In genomic region chr12:64457923-64458322, GRCh38 we compare ENCODE assay signal across 20 cellular contexts. TPM values are rescaled to one million over a fixed set of nuclear protein-coding genes. Genes with fewer than 3 reads are reported as not detected.
DNase-seq lines count a peak whose midpoint lies in the region; ATAC-seq and TF ChIP-seq lines count a peak whose summit lies in the region.
"Had no signal": no experiment of that assay in that cellular context is flagged by ENCODE, and none has a peak within 500 bp of the region (broad histone marks: within the 10 kb centered on the region; RNA-seq: fewer than 3 reads in every experiment).

No MANE protein-coding gene starts in this region.

- peak overlapping the region; percentile 64 for H3K4me3 ChIP-seq in CD4-positive, CD25-positive, alpha-beta regulatory T cell (ENCODE audit: low read depth, low read length)
- no peak overlapping the region for H3K4me3 ChIP-seq in GM23248
- H3K4me3 ChIP-seq: ascending aorta, left ventricle myocardium inferior, thoracic aorta had no signal

- peaks cover 41 to 60% (median 52%) of the 10 kb centered on the region in 4 donors for H3K4me1 Mint-ChIP-seq in CD4-positive, CD25-positive, alpha-beta regulatory T cell
- peaks cover 47% of the 10 kb centered on the region for H3K4me1 Mint-ChIP-seq in activated T-helper 2 cell treated with anti-CD3 and anti-CD28 coated beads, Interferon-gamma antibody, Interleukin-2, Interleukin-4, amounts not matched to agents 10 μg/mL and 5 μg/mL and 100 μg/mL, durations not matched to agents 14 hours and 24 hours and 36 hours (ENCODE audit: low read depth)
- peaks cover 40 to 43% of the 10 kb centered on the region in 2 donors for H3K4me1 Mint-ChIP-seq in natural killer cell

- H3K9ac ChIP-seq in GM23248: no peak overlapping the region

- H3K27ac ChIP-seq in CD4-positive, CD25-positive, alpha-beta regulatory T cell (ENCODE audit: insufficient read depth, low read length, poor library complexity, severe bottlenecking): peak overlapping the region; percentile 83
- H3K27ac ChIP-seq in GM23248: peak overlapping the region; percentile 51; the same call in 1 of the 2 replicates
- H3K27ac ChIP-seq: thoracic aorta, WERI-Rb-1 had no signal

- H3K4me2 ChIP-seq in GM23248 (ENCODE audit: unreplicated experiment): peak overlapping the region; percentile 97

- DNase-seq in CD4-positive, CD25-positive, alpha-beta regulatory T cell: no peak
- DNase-seq in GM23248 (no peak), natural killer cell (no peak), NCI-H69 (lab: John Stamatoyannopoulos, UW) (no peak)
- no peak for DNase-seq in activated T-helper 2 cell treated with anti-CD3 and anti-CD28 coated beads, Interferon-gamma antibody, Interleukin-2, Interleukin-4, amounts not matched to agents 10 μg/mL and 5 μg/mL and 100 μg/mL, durations not matched to agents 14 hours and 24 hours and 36 hours (ENCODE audit: low spot score)
- DNase-seq: activated effector memory CD4-positive, alpha-beta T cell treated with Interleukin-2 at 50 U/mL for 16 hours; AML-193; effector CD8-positive, alpha-beta T cell; GOT3; left ventricle myocardium inferior; NCI-H1417; NCI-H526; right cardiac atrium; stimulated activated CD4-positive, alpha-beta T cell treated with anti-CD3 and anti-CD28 coated beads, Interleukin-15, amount 100 ng/mL, for 24 hours; WERI-Rb-1 had no signal

- H3K9me2 ChIP-seq in GM23248 (ENCODE audit: insufficient read depth): no peaks in the 10 kb centered on the region

- H3K27ac Mint-ChIP-seq in CD4-positive, CD25-positive, alpha-beta regulatory T cell: peak overlapping the region; percentile 23 to 87 (median 50)
- peak overlapping the region; percentile 90 for H3K27ac Mint-ChIP-seq in activated T-helper 2 cell treated with anti-CD3 and anti-CD28 coated beads, Interferon-gamma antibody, Interleukin-2, Interleukin-4, amounts not matched to agents 10 μg/mL and 5 μg/mL and 100 μg/mL, durations not matched to agents 14 hours and 24 hours and 36 hours
- peak overlapping the region; percentile 93 to 97 for H3K27ac Mint-ChIP-seq in natural killer cell

- in situ Hi-C loops in GM23248 (cut with MboI): no loop called here

- no peak for TF ChIP-seq CTCF in natural killer cell (IDR thresholded peaks at IDR 0.05)

- H3K79me2 ChIP-seq in GM23248 (ENCODE audit: insufficient read depth): peaks cover 90% of the 10 kb centered on the region

- peaks cover 18% of the 10 kb centered on the region for H3K36me3 Mint-ChIP-seq in CD4-positive, CD25-positive, alpha-beta regulatory T cell
- peaks cover 58% of the 10 kb centered on the region for H3K36me3 Mint-ChIP-seq in activated T-helper 2 cell treated with anti-CD3 and anti-CD28 coated beads, Interferon-gamma antibody, Interleukin-2, Interleukin-4, amounts not matched to agents 10 μg/mL and 5 μg/mL and 100 μg/mL, durations not matched to agents 14 hours and 24 hours and 36 hours (ENCODE audit: low read depth)
- H3K36me3 Mint-ChIP-seq in natural killer cell: no peaks in the 10 kb centered on the region

- WGBS in GM23248 (ENCODE audit: low coverage in 1 of 2, low lambda C conversion rate in 2 of 2, missing lambda C conversion rate in 2 of 2), 2 experiments: 73 to 84% methylated on average over 4 of the region's 4 CpGs

- peak overlapping the region; percentile 45 to 84 (median 60) for H3K4me3 Mint-ChIP-seq in CD4-positive, CD25-positive, alpha-beta regulatory T cell
- H3K4me3 Mint-ChIP-seq in activated T-helper 2 cell treated with anti-CD3 and anti-CD28 coated beads, Interferon-gamma antibody, Interleukin-2, Interleukin-4, amounts not matched to agents 10 μg/mL and 5 μg/mL and 100 μg/mL, durations not matched to agents 14 hours and 24 hours and 36 hours (ENCODE audit: low read depth): peak overlapping the region; percentile 20
- H3K4me3 Mint-ChIP-seq in natural killer cell: peak overlapping the region; percentile 32

- intact Hi-C loops in activated T-helper 2 cell treated with anti-CD3 and anti-CD28 coated beads, Interferon-gamma antibody, Interleukin-2, Interleukin-4, amounts not matched to agents 10 μg/mL and 5 μg/mL and 100 μg/mL, durations not matched to agents 14 hours and 24 hours and 36 hours (cut with micrococcal nuclease): loop anchor here (1.0 to 5.0 kb wide), 3 partner anchors 33 to 301 kb away; partner anchors contain the start of gene GNS
- intact Hi-C loops in natural killer cell (cut with micrococcal nuclease): loop anchor here (10.0 kb wide), 1 partner anchor 217 kb away; no protein-coding TSS in a partner anchor

- no peak overlapping the region for H2AFZ ChIP-seq in GM23248

- H3K36me3 ChIP-seq in CD4-positive, CD25-positive, alpha-beta regulatory T cell (ENCODE audit: control insufficient read depth, insufficient read depth, low read length): peaks cover 2% of the 10 kb centered on the region
- H3K36me3 ChIP-seq in GM23248 (ENCODE audit: low read depth): 0 out of 2 replicates have a peak, but pooled peaks cover 6% of the 10 kb centered on the region

- H3K9me3 ChIP-seq in CD4-positive, CD25-positive, alpha-beta regulatory T cell (ENCODE audit: control insufficient read depth in 2 of 2, low read length in 2 of 2): no peaks in the 10 kb centered on the region
- H3K9me3 ChIP-seq in GM23248 (ENCODE audit: low read depth): no peaks in the 10 kb centered on the region
- H3K9me3 ChIP-seq: ascending aorta, left ventricle myocardium inferior, thoracic aorta had no signal

- H3K27me3 Mint-ChIP-seq in CD4-positive, CD25-positive, alpha-beta regulatory T cell: no peaks in the 10 kb centered on the region
- no peaks in the 10 kb centered on the region for H3K27me3 Mint-ChIP-seq in activated T-helper 2 cell treated with anti-CD3 and anti-CD28 coated beads, Interferon-gamma antibody, Interleukin-2, Interleukin-4, amounts not matched to agents 10 μg/mL and 5 μg/mL and 100 μg/mL, durations not matched to agents 14 hours and 24 hours and 36 hours (ENCODE audit: low read depth)
- no peaks in the 10 kb centered on the region for H3K27me3 Mint-ChIP-seq in natural killer cell (ENCODE audit: low read depth in 2 of 2)

- H3K4me1 ChIP-seq in CD4-positive, CD25-positive, alpha-beta regulatory T cell (ENCODE audit: control insufficient read depth, insufficient read depth, low read length, poor library complexity, severe bottlenecking): peaks cover 66% of the 10 kb centered on the region
- peaks cover 40% of the 10 kb centered on the region for H3K4me1 ChIP-seq in GM23248 (ENCODE audit: insufficient read depth)

- H3K9me3 Mint-ChIP-seq in CD4-positive, CD25-positive, alpha-beta regulatory T cell: no peaks in the 10 kb centered on the region
- no peaks in the 10 kb centered on the region for H3K9me3 Mint-ChIP-seq in activated T-helper 2 cell treated with anti-CD3 and anti-CD28 coated beads, Interferon-gamma antibody, Interleukin-2, Interleukin-4, amounts not matched to agents 10 μg/mL and 5 μg/mL and 100 μg/mL, durations not matched to agents 14 hours and 24 hours and 36 hours
- H3K9me3 Mint-ChIP-seq in natural killer cell: no peaks in the 10 kb centered on the region

- H4K20me1 ChIP-seq in GM23248 (ENCODE audit: insufficient read depth): no peaks in the 10 kb centered on the region

- no peak for ATAC-seq in CD4-positive, CD25-positive, alpha-beta regulatory T cell (ENCODE audit: low read depth in 2 of 2)
- ATAC-seq in natural killer cell (no peak), GM21367 (IDR thresholded peaks at IDR 0.05; ENCODE audit: unreplicated experiment) (no peak), HG03520 (IDR thresholded peaks at IDR 0.05; ENCODE audit: unreplicated experiment) (no peak)
- ATAC-seq: right cardiac atrium, Right ventricle myocardium inferior had no signal

- H3K27me3 ChIP-seq in CD4-positive, CD25-positive, alpha-beta regulatory T cell (ENCODE audit: control insufficient read depth, insufficient read depth, low read length): no peaks in the 10 kb centered on the region
- H3K27me3 ChIP-seq in GM23248 (replicated peaks; ENCODE audit: insufficient read depth): no peaks in the 10 kb centered on the region
- H3K27me3 ChIP-seq: ascending aorta had no signal

- H3F3A ChIP-seq in GM23248 (ENCODE audit: insufficient read depth): peaks cover 26% of the 10 kb centered on the region; the same call in 1 of the 2 replicates

RNA-seq across cellular contexts. Expression of gene TBK1, which starts 6.0 kb away (rescaled TPM):
- 24.3 TPM for total RNA-seq in CD4-positive, CD25-positive, alpha-beta regulatory T cell
- polyA plus RNA-seq in CD4-positive, CD25-positive, alpha-beta regulatory T cell: 10 to 100 TPM; 21.3 to 29.1 (median 22.8) TPM
- total RNA-seq in GM23248 (2014; rRNA removed; shearing (Covaris generic)): 29.4 and 33.9 TPM in 2 replicates
- 25.2 and 27.1 TPM in 2 replicates for polyA plus RNA-seq in GM23248 (2016; fragmentation: Nextera tagmentation; extraction: Ambion mirVana)
- total RNA-seq in activated T-helper 2 cell treated with anti-CD3 and anti-CD28 coated beads, Interferon-gamma antibody, Interleukin-2, Interleukin-4, amounts not matched to agents 10 μg/mL and 5 μg/mL and 100 μg/mL, durations not matched to agents 14 hours and 24 hours and 36 hours: 34.1 and 35.3 TPM in 2 replicates
- total RNA-seq in natural killer cell: 10 to 100 TPM; 48.4 to 57.1 (median 48.8) TPM

RNA-seq across cellular contexts. Expression of gene XPOT, which starts 53.7 kb away (rescaled TPM):
- 59.6 TPM for total RNA-seq in CD4-positive, CD25-positive, alpha-beta regulatory T cell
- 10 to 100 TPM; 27.7 to 43.3 (median 34.0) TPM for polyA plus RNA-seq in CD4-positive, CD25-positive, alpha-beta regulatory T cell
- 148 and 154 TPM in 2 replicates for total RNA-seq in GM23248 (2014; rRNA removed; shearing (Covaris generic))
- 118 and 120 TPM in 2 replicates for polyA plus RNA-seq in GM23248 (2016; fragmentation: Nextera tagmentation; extraction: Ambion mirVana)
- total RNA-seq in activated T-helper 2 cell treated with anti-CD3 and anti-CD28 coated beads, Interferon-gamma antibody, Interleukin-2, Interleukin-4, amounts not matched to agents 10 μg/mL and 5 μg/mL and 100 μg/mL, durations not matched to agents 14 hours and 24 hours and 36 hours: 119 and 120 TPM in 2 replicates
- total RNA-seq in natural killer cell: 10 to 100 TPM; 39.8 to 51.5 (median 45.0) TPM
